ENCODE assay signal across 9 cellular contexts in the genomic region with DNA sequence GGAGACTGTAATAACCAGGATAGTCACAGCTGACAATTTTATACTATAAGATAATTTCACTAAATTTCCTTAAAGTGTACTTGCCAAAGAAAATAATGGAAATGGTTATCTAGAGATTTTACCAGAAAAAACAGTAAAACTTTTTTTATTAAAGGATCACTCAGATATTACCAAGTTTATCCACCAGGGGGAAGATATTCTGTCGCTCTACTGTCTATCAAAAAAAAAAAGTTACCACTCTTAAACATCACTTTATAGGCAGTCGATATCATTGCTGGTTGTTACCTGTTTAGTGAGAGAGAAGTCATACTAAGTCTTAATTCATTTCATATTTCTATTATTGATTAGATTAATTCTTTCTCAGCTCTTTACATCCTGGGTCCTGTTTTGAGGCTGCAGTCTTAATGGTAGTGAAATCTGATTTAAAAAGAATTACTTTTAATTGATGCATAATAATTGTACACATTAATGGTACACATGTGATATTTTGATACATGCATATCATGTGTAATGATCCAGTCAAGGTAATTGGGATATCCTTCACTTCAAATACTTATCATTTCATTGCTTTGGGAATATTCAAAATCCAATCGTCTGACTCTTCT. TPM values are rescaled to one million over a fixed set of nuclear protein-coding genes. Genes with fewer than 3 reads are reported as not detected.
DNase-seq lines count a peak whose midpoint lies in the region; ATAC-seq, FAIRE-seq and TF ChIP-seq lines count a peak whose summit lies in the region.
"Had no signal": no experiment of that assay in that cellular context is flagged by ENCODE, and none has a peak within 500 bp of the region (broad histone marks: within the 10 kb centered on the region; RNA-seq: fewer than 3 reads in every experiment).

No MANE protein-coding gene starts in this region.

- peaks cover 40 to 67% (median 58%) of the 10 kb centered on the region in 4 donors for H3K4me1 Mint-ChIP-seq in CD4-positive, alpha-beta memory T cell
- peaks cover 20% of the 10 kb centered on the region for H3K4me1 Mint-ChIP-seq in astrocyte (ENCODE audit: low read depth, unreplicated experiment)

- H3K27ac Mint-ChIP-seq in CD4-positive, alpha-beta memory T cell = no peak overlapping the region
- H3K27ac Mint-ChIP-seq in astrocyte (ENCODE audit: unreplicated experiment) = no peak overlapping the region

- POLR2A ChIA-PET in CD4-positive, alpha-beta memory T cell (lab: Charles Lee; ENCODE audit: partially characterized antibody) = no interaction called here

- TF ChIP-seq CTCF in astrocyte (IDR thresholded peaks at IDR 0.05; ENCODE audit: insufficient read depth, low read depth, low read length) (peak; percentile 41), lower lobe of right lung (IDR thresholded peaks at IDR 0.05) (peak; percentile 45)

- H3K9me3 Mint-ChIP-seq in CD4-positive, alpha-beta memory T cell = no peaks in the 10 kb centered on the region
- H3K9me3 Mint-ChIP-seq in astrocyte (ENCODE audit: unreplicated experiment) = no peaks in the 10 kb centered on the region

- no peaks in the 10 kb centered on the region for H3K36me3 ChIP-seq in CD4-positive, alpha-beta memory T cell (ENCODE audit: insufficient read depth, low read length)
- H3K36me3 ChIP-seq in astrocyte (ENCODE audit: insufficient read depth, low read length) = no peaks in the 10 kb centered on the region
- H3K36me3 ChIP-seq in lower lobe of right lung = no peaks in the 10 kb centered on the region

- H3K9me3 ChIP-seq in CD4-positive, alpha-beta memory T cell (ENCODE audit: control insufficient read depth in 1 of 2, low read length in 2 of 2) = no peaks in the 10 kb centered on the region
- H3K9me3 ChIP-seq in astrocyte (ENCODE audit: insufficient read depth, low read depth, low read length) (no peaks in the 10 kb centered on the region), lower lobe of right lung (no peaks in the 10 kb centered on the region)

- no peak for FAIRE-seq in astrocyte (lab: Jason Lieb, UNC)

- no peak overlapping the region for H3K9ac ChIP-seq in astrocyte (ENCODE audit: low read length)

- no peaks in the 10 kb centered on the region for H3K27me3 Mint-ChIP-seq in CD4-positive, alpha-beta memory T cell
- no peaks in the 10 kb centered on the region for H3K27me3 Mint-ChIP-seq in astrocyte (ENCODE audit: low read depth, unreplicated experiment)

- no peaks in the 10 kb centered on the region for H3K27me3 ChIP-seq in CD4-positive, alpha-beta memory T cell (ENCODE audit: insufficient read depth, low read length)
- H3K27me3 ChIP-seq in astrocyte (ENCODE audit: insufficient read depth, low read length) (no peaks in the 10 kb centered on the region), lower lobe of right lung (ENCODE audit: low read depth) (no peaks in the 10 kb centered on the region)

- H3K36me3 Mint-ChIP-seq in CD4-positive, alpha-beta memory T cell = peaks cover 11 to 23% of the 10 kb centered on the region in 2 donors
- no peaks in the 10 kb centered on the region for H3K36me3 Mint-ChIP-seq in astrocyte (ENCODE audit: low read depth, unreplicated experiment)

- DNase-seq in CD4-positive, alpha-beta memory T cell = peak in 4 of 5 donors; percentile 21 to 38 (median 27)
- no peak for DNase-seq in astrocyte (ENCODE audit: low read depth)
- DNase-seq in lower lobe of right lung = no peak
- DNase-seq in AG08395 (ENCODE audit: low spot score) = no peak
- DNase-seq in SIG-M5 (lab: John Stamatoyannopoulos, UW) = no peak
- DNase-seq: effector memory CD4-positive, alpha-beta T cell had no signal

- CTCF ChIA-PET in CD4-positive, alpha-beta memory T cell (lab: Charles Lee; ENCODE audit: partially characterized antibody) = interaction anchor here (1.0 to 3.0 kb wide), 11 partner anchors 8 to 259 kb away, joined by 3 to 18 read pairs (median 4); a partner anchor contains a TSS

- no peak overlapping the region for H3K4me2 ChIP-seq in astrocyte (ENCODE audit: low read length)

- no peak overlapping the region for H3K4me3 Mint-ChIP-seq in CD4-positive, alpha-beta memory T cell
- H3K4me3 Mint-ChIP-seq in astrocyte (ENCODE audit: unreplicated experiment) = no peak overlapping the region

- H4K20me1 ChIP-seq in astrocyte (ENCODE audit: insufficient read depth, low read length) = peaks cover 35% of the 10 kb centered on the region

- ATAC-seq in HG03159 (IDR thresholded peaks at IDR 0.05; ENCODE audit: unreplicated experiment) = peak; percentile 66
- ATAC-seq in lower lobe of right lung = no peak
- ATAC-seq in HG03457 (IDR thresholded peaks at IDR 0.05; ENCODE audit: unreplicated experiment) = no peak
- no peak for ATAC-seq in HG02678 (IDR thresholded peaks at IDR 0.05; ENCODE audit: unreplicated experiment)

- H3K79me2 ChIP-seq in astrocyte (ENCODE audit: insufficient read depth, low read length) = peaks cover 30% of the 10 kb centered on the region

- no peak overlapping the region for H3K4me3 ChIP-seq in CD4-positive, alpha-beta memory T cell (ENCODE audit: low read length in 2 of 2)
- H3K4me3 ChIP-seq in astrocyte (ENCODE audit: insufficient read depth, low read depth, low read length) (no peak overlapping the region), lower lobe of right lung (no peak overlapping the region)

- intact Hi-C loops in CD4-positive, alpha-beta memory T cell (cut with micrococcal nuclease) = loop anchor here (1.0 to 5.0 kb wide), 4 partner anchors 95 to 805 kb away; no protein-coding TSS in a partner anchor
- intact Hi-C loops in lower lobe of right lung (cut with DNase I) = no loop called here

- peaks cover 54% of the 10 kb centered on the region for H3K4me1 ChIP-seq in CD4-positive, alpha-beta memory T cell (ENCODE audit: insufficient read depth, low read length)
- H3K4me1 ChIP-seq in astrocyte (ENCODE audit: insufficient read depth, low read length) (peaks cover 19% of the 10 kb centered on the region), lower lobe of right lung (no peaks in the 10 kb centered on the region)

- H3K27ac ChIP-seq in CD4-positive, alpha-beta memory T cell (ENCODE audit: low read depth, low read length) = no peak overlapping the region
- H3K27ac ChIP-seq in astrocyte (ENCODE audit: low read depth, low read length) (no peak overlapping the region), lower lobe of right lung (no peak overlapping the region)

- no peak overlapping the region for H2AFZ ChIP-seq in astrocyte (ENCODE audit: low read depth, low read length)

RNA-seq across cellular contexts. Expression of a gene that starts 18.9 kb away (rescaled TPM):
- 10 to 100 TPM; 39.5 to 44.1 TPM for total RNA-seq in CD4-positive, alpha-beta memory T cell
- 1 to 10 TPM; 2.6 to 9.1 TPM for polyA plus RNA-seq in CD4-positive, alpha-beta memory T cell
- total RNA-seq in astrocyte = 19.2 and 22.2 TPM in 2 replicates
- total RNA-seq in lower lobe of right lung = 11.8 TPM

Comparison
In these comparisons a context has a peak if more than half of its experiments do, and no peak if none do; other contexts are left out.
1. DNase-seq: peak in CD4-positive, alpha-beta memory T cell (4 of 5); none in astrocyte (single experiment), lower lobe of right lung (single experiment), AG08395 (single experiment) and SIG-M5 (single experiment).